23 cellular contexts compared by ENCODE assay signal in the genomic region with DNA sequence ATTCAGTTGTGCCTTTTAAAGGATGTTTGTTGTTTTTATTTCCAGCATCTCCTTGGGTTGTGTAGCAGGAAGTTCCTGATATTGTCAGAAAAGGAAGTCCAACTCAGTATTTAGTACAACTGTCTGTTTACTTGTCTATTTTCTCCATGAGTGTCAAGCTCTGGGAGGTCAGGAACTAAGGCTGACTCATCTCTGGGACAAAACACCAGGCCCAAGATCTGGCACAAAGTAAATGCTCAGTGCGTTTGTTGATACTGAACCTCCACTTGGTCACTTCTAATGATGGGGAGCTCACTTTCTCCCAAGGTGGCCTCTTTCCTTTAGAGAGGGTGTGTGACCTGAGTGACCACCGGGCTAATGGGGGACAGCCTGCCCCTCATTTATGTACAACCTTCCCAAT. TPM values are rescaled to one million over a fixed set of nuclear protein-coding genes. Genes with fewer than 3 reads are reported as not detected.
A peak's percentile ranks its signal among the peaks of the same experiment; 100 is the strongest.
DNase-seq lines count a peak whose midpoint lies in the region; FAIRE-seq and TF ChIP-seq lines count a peak whose summit lies in the region.
"Had no signal": no experiment of that assay in that cellular context is flagged by ENCODE, and none has a peak within 500 bp of the region (broad histone marks: within the 10 kb centered on the region; RNA-seq: fewer than 3 reads in every experiment).

No MANE protein-coding gene starts in this region.

- POLR2A ChIA-PET in endothelial cell of umbilical vein (lab: Charles Lee): interaction anchor here (0.6 to 1.0 kb wide), 2 partner anchors 14 to 999 kb away, joined by 3 to 6 read pairs; a partner anchor contains a TSS

- CTCF ChIA-PET in endothelial cell of umbilical vein (lab: Charles Lee): interaction anchor here (0.7 to 2.0 kb wide), 9 partner anchors 9 to 152 kb away, joined by 3 to 4 read pairs (median 3); no protein-coding TSS in a partner anchor

- no peaks in the 10 kb centered on the region for H3K9me1 ChIP-seq in endothelial cell of umbilical vein (replicated peaks; ENCODE audit: control insufficient read depth, extremely low read depth, insufficient read depth, low read length)

- H3K36me3 ChIP-seq in GM23248 (ENCODE audit: low read depth) (no peaks in the 10 kb centered on the region), endothelial cell of umbilical vein (ENCODE audit: control insufficient read depth in 2 of 2, extremely low read depth in 1 of 2, insufficient read depth in 2 of 2, low read length in 2 of 2) (no peaks in the 10 kb centered on the region), osteoblast (ENCODE audit: insufficient read depth, low read length) (no peaks in the 10 kb centered on the region)
- H3K36me3 ChIP-seq: gastrocnemius medialis had no signal

- H3K9me2 ChIP-seq in GM23248 (ENCODE audit: insufficient read depth): no peaks in the 10 kb centered on the region

- H3K9me3 ChIP-seq in GM23248 (ENCODE audit: low read depth) (no peaks in the 10 kb centered on the region), endothelial cell of umbilical vein (replicated peaks; ENCODE audit: control insufficient read depth, insufficient read depth, low read length) (no peaks in the 10 kb centered on the region), osteoblast (ENCODE audit: low read depth, low read length) (no peaks in the 10 kb centered on the region)
- H3K9me3 ChIP-seq: Caco-2, gastrocnemius medialis had no signal

- TF ChIP-seq POLR2A in endothelial cell of umbilical vein (IDR thresholded peaks at IDR 0.05; ENCODE audit: low read depth, low read length): no peak
- no peak for TF ChIP-seq POLR2A in lower leg skin (IDR thresholded peaks at IDR 0.05)

- H3K4me3 ChIP-seq in GM23248 (no peak overlapping the region), endothelial cell of umbilical vein (replicated peaks in 1 of 3; ENCODE audit: insufficient read depth in 1 of 3, low read depth in 1 of 3, low read length in 3 of 3) (no peak overlapping the region), osteoblast (ENCODE audit: insufficient read depth, low read length) (no peak overlapping the region), lower leg skin (ENCODE audit: low read depth, poor library complexity, severe bottlenecking) (no peak overlapping the region)
- H3K4me3 ChIP-seq: gastrocnemius medialis, PC-9 had no signal

- H3K4me2 ChIP-seq in GM23248 (ENCODE audit: unreplicated experiment) (no peak overlapping the region), endothelial cell of umbilical vein (ENCODE audit: insufficient read depth, low read length) (peak overlapping the region; percentile 45), osteoblast (ENCODE audit: insufficient read depth, low read length) (no peak overlapping the region)
- H3K4me2 ChIP-seq: PC-9 had no signal

- no peaks in the 10 kb centered on the region for H3K4me1 ChIP-seq in GM23248 (ENCODE audit: insufficient read depth)
- peaks cover 7% of the 10 kb centered on the region for H3K4me1 ChIP-seq in endothelial cell of umbilical vein (ENCODE audit: control insufficient read depth, extremely low read depth, insufficient read depth, low read length)
- H3K4me1 ChIP-seq in osteoblast (ENCODE audit: insufficient read depth, low read length): no peaks in the 10 kb centered on the region
- H3K4me1 ChIP-seq: Caco-2, gastrocnemius medialis had no signal

- H3F3A ChIP-seq in GM23248 (ENCODE audit: insufficient read depth): no peaks in the 10 kb centered on the region

- no peaks in the 10 kb centered on the region for H4K20me1 ChIP-seq in GM23248 (ENCODE audit: insufficient read depth)
- H4K20me1 ChIP-seq in endothelial cell of umbilical vein (replicated peaks; ENCODE audit: control insufficient read depth, extremely low read depth, insufficient read depth, low read length): no peaks in the 10 kb centered on the region
- no peaks in the 10 kb centered on the region for H4K20me1 ChIP-seq in osteoblast (ENCODE audit: insufficient read depth, low read length)

- 63 to 75% methylated on average over 2 of the region's 2 CpGs for WGBS in GM23248 (ENCODE audit: low coverage in 1 of 2, low lambda C conversion rate in 2 of 2, missing lambda C conversion rate in 2 of 2), 2 experiments
- WGBS in lower leg skin, 2 donors: 67 to 89% methylated on average over 1 to 2 of the region's 2 CpGs

- TF ChIP-seq CTCF in endothelial cell of umbilical vein (IDR thresholded peaks at IDR 0.05; ENCODE audit: extremely low read depth in 1 of 2, insufficient read depth in 1 of 2, low read depth in 1 of 2, low read length in 2 of 2) (no peak), osteoblast (IDR thresholded peaks at IDR 0.05; ENCODE audit: extremely low read depth, low read depth, low read length) (no peak), lower leg skin (IDR thresholded peaks at IDR 0.05) (no peak)

- dilution Hi-C loops in endothelial cell of umbilical vein (cut with MboI; ENCODE audit: extremely low pct_ligation_motif_present, low sequenced_read_pairs): no loop called here

- H2AFZ ChIP-seq in GM23248 (no peak overlapping the region), endothelial cell of umbilical vein (ENCODE audit: low read depth, low read length) (no peak overlapping the region), osteoblast (ENCODE audit: low read length) (no peak overlapping the region)
- H2AFZ ChIP-seq: PC-9 had no signal

- in situ Hi-C loops in GM23248 (cut with MboI): no loop called here

- no peak overlapping the region for H3K9ac ChIP-seq in GM23248
- no peak overlapping the region for H3K9ac ChIP-seq in endothelial cell of umbilical vein (replicated peaks; ENCODE audit: extremely low read depth, insufficient read depth, low read length)

- intact Hi-C loops in endothelial cell of umbilical vein (cut with micrococcal nuclease): no loop called here
- intact Hi-C loops in lower leg skin (cut with DNase I; ENCODE audit: low total_unique reads): no loop called here

- no peaks in the 10 kb centered on the region for H3K27me3 ChIP-seq in GM23248 (replicated peaks; ENCODE audit: insufficient read depth)
- H3K27me3 ChIP-seq in endothelial cell of umbilical vein (ENCODE audit: control insufficient read depth in 2 of 2, insufficient read depth in 2 of 2, low read length in 2 of 2): no peaks in the 10 kb centered on the region
- H3K27me3 ChIP-seq in osteoblast (ENCODE audit: insufficient read depth, low read length): no peaks in the 10 kb centered on the region
- H3K27me3 ChIP-seq: gastrocnemius medialis had no signal

- H3K27ac ChIP-seq in GM23248 (no peak overlapping the region), endothelial cell of umbilical vein (ENCODE audit: insufficient read depth, low read depth, low read length) (peak overlapping the region; percentile 24), osteoblast (ENCODE audit: low read depth, low read length) (no peak overlapping the region)
- H3K27ac ChIP-seq: gastrocnemius medialis, PC-9 had no signal

- BruUV-seq in endothelial cell of umbilical vein (replicated peaks; lab: Mats Ljungman, UMichigan): no TSS peak

- DNase-seq in GM23248 (peak; percentile 25), OCI-M1 (lab: John Stamatoyannopoulos, UW) (peak; percentile 15), endothelial cell of umbilical vein (ENCODE audit: low read depth, low spot score) (peak; percentile 61), osteoblast (ENCODE audit: insufficient read length, low spot score, missing footprints) (peak; percentile 29), lower leg skin (ENCODE audit: low spot score in 2 of 2) (no peak), HPDE6-E6E7 (ENCODE audit: extremely low spot score) (no peak)
- DNase-seq in effector CD4-positive, alpha-beta T cell: no peak
- DNase-seq: activated CD4-positive, CD25-positive, alpha-beta regulatory T cell treated with anti-CD3 and anti-CD28 coated beads, Interleukin-2, amount 50 U/mL, for 72 hours; activated CD8-positive, alpha-beta memory T cell treated with anti-CD3 and anti-CD28 coated beads for 24 hours; activated naive CD8-positive, alpha-beta T cell treated with anti-CD3 and anti-CD28 coated beads for 36 hours; activated T-cell treated with anti-CD3 and anti-CD28 coated beads, Interleukin-2, amount 50 U/mL, for 48 hours; gastrocnemius medialis; KBM-7; kidney; NCI-H1105 treated with DMSO at 0.1 percent for 48 hours; NCI-H2107; NCI-H524 treated with DMSO at 0.1 percent for 48 hours; small intestine; stimulated activated CD4-positive, alpha-beta T cell treated with anti-CD3 and anti-CD28 coated beads, Interleukin-4, amount 100 ng/mL, for 1 hour; stimulated activated naive CD8-positive, alpha-beta T cell treated with anti-CD3 and anti-CD28 coated beads, Interleukin-15, amount 100 ng/mL, for 72 hours had no signal

- FAIRE-seq in endothelial cell of umbilical vein (lab: Jason Lieb, UNC): peak; percentile 98
- FAIRE-seq: H1, kidney, small intestine had no signal

- H3K79me2 ChIP-seq in GM23248 (ENCODE audit: insufficient read depth) (no peaks in the 10 kb centered on the region), endothelial cell of umbilical vein (ENCODE audit: control insufficient read depth, insufficient read depth, low read length) (no peaks in the 10 kb centered on the region), osteoblast (ENCODE audit: insufficient read depth, low read length) (no peaks in the 10 kb centered on the region)

RNA-seq across cellular contexts. Expression of a gene that starts 12.6 kb away (rescaled TPM):
- 12.5 and 21.6 TPM in 2 replicates for total RNA-seq in GM23248 (2014; rRNA removed; shearing (Covaris generic))
- polyA plus RNA-seq in GM23248 (2016; fragmentation: Nextera tagmentation; extraction: Ambion mirVana) (19.7 and 21.2 TPM in 2 replicates), endothelial cell of umbilical vein (81.8 and 82.2 TPM in 2 replicates)
- total RNA-seq in endothelial cell of umbilical vein (20.3 and 23.3 TPM in 2 replicates), osteoblast (8.3 and 9.0 TPM in 2 replicates), lower leg skin (10 to 100 TPM in 1 of 4 donors, 1 to 10 TPM in 3; 5.1 to 16.4 (median 8.5) TPM)
- 41.0 and 44.8 TPM in 2 replicates for polyA plus RNA-seq in endothelial cell of umbilical vein (2011; cell fraction: cytosol; rRNA removed)
- 26.5 and 32.9 TPM in 2 replicates for polyA plus RNA-seq in endothelial cell of umbilical vein (2011; cell fraction: nucleus; rRNA removed)
- polyA plus RNA-seq in endothelial cell of umbilical vein (2012): 23.4 and 24.9 TPM in 2 replicates
- polyA minus RNA-seq in endothelial cell of umbilical vein: 87.5 and 93.2 TPM in 2 replicates
- polyA minus RNA-seq in endothelial cell of umbilical vein (2011; cell fraction: cytosol; rRNA and poly(A)+ RNA removed): 30.0 TPM
- 16.3 and 38.1 TPM in 2 replicates for polyA minus RNA-seq in endothelial cell of umbilical vein (2011; cell fraction: nucleus; rRNA and poly(A)+ RNA removed)

RNA-seq across cellular contexts. Expression of a gene that starts 14.7 kb away (rescaled TPM):
- total RNA-seq in GM23248 (2014; rRNA removed; shearing (Covaris generic)): 2.4 and 3.9 TPM in 2 replicates
- polyA plus RNA-seq in GM23248 (2016; fragmentation: Nextera tagmentation; extraction: Ambion mirVana): 4.4 and 4.9 TPM in 2 replicates
- total RNA-seq in endothelial cell of umbilical vein: 30.5 and 36.4 TPM in 2 replicates
- 14.5 and 18.3 TPM in 2 replicates for polyA plus RNA-seq in endothelial cell of umbilical vein
- 12.5 and 13.4 TPM in 2 replicates for polyA plus RNA-seq in endothelial cell of umbilical vein (2011; cell fraction: cytosol; rRNA removed)
- polyA plus RNA-seq in endothelial cell of umbilical vein (2011; cell fraction: nucleus; rRNA removed): 29.6 and 30.9 TPM in 2 replicates
- 25.5 and 33.0 TPM in 2 replicates for polyA plus RNA-seq in endothelial cell of umbilical vein (2012)
- 17.9 and 21.4 TPM in 2 replicates for polyA minus RNA-seq in endothelial cell of umbilical vein
- 1.6 TPM for polyA minus RNA-seq in endothelial cell of umbilical vein (2011; cell fraction: cytosol; rRNA and poly(A)+ RNA removed)
- 11.5 and 14.0 TPM in 2 replicates for polyA minus RNA-seq in endothelial cell of umbilical vein (2011; cell fraction: nucleus; rRNA and poly(A)+ RNA removed)
- 7.7 and 8.0 TPM in 2 replicates for total RNA-seq in osteoblast
- total RNA-seq in lower leg skin: 10 to 100 TPM in 2 of 4 donors, 1 to 10 TPM in 2; 3.8 to 12.0 (median 8.5) TPM

Comparison
In these comparisons a context has a peak if more than half of its experiments do, and no peak if none do; other contexts are left out.
1. DNase-seq: peak in GM23248 (single experiment), OCI-M1 (single experiment), endothelial cell of umbilical vein (single experiment) and osteoblast (single experiment); none in lower leg skin (0 of 2), effector CD4-positive, alpha-beta T cell (single experiment) and HPDE6-E6E7 (single experiment).